Comparison of ENCODE assay signal across 1 cellular context in genomic region chr2:25361261-25362048, GRCh38.
TF ChIP-seq lines count a peak whose summit lies in the region.

No MANE protein-coding gene starts in this region.

TF ChIP-seq in H1, 55 proteins besides CTCF, POLR2A, EP300 and RAD21:
- TF ChIP-seq KDM4A (IDR thresholded peaks at IDR 0.05; ENCODE audit: low read depth, low read length, severe bottlenecking) (peak; percentile 20), NRF1 (IDR thresholded peaks at IDR 0.05; ENCODE audit: low read depth, low read length) (no peak)
